Comparison of ENCODE assay signal across 6 cellular contexts in genomic region chr10:133258066-133258817, GRCh38. TPM values are rescaled to one million over a fixed set of nuclear protein-coding genes. Genes with fewer than 3 reads are reported as not detected.
DNase-seq lines count a peak whose midpoint lies in the region; ATAC-seq, FAIRE-seq and TF ChIP-seq lines count a peak whose summit lies in the region.

No MANE protein-coding gene starts in this region.

- TF ChIP-seq POLR2A in sigmoid colon (IDR thresholded peaks at IDR 0.05): no peak

- no peak for ATAC-seq in HG03571 (IDR thresholded peaks at IDR 0.05; ENCODE audit: unreplicated experiment)

- H3K27ac Mint-ChIP-seq in activated T-helper 2 cell treated with anti-CD3 and anti-CD28 coated beads, Interferon-gamma antibody, Interleukin-2, Interleukin-4, amounts not matched to agents 10 μg/mL and 5 μg/mL and 100 μg/mL, durations not matched to agents 14 hours and 24 hours and 36 hours: peak overlapping the region; percentile 81

- no peaks in the 10 kb centered on the region for H3K9me3 Mint-ChIP-seq in activated T-helper 2 cell treated with anti-CD3 and anti-CD28 coated beads, Interferon-gamma antibody, Interleukin-2, Interleukin-4, amounts not matched to agents 10 μg/mL and 5 μg/mL and 100 μg/mL, durations not matched to agents 14 hours and 24 hours and 36 hours

- H3K4me1 ChIP-seq in sigmoid colon: peaks cover 0 to 38% (median 27%) of the 10 kb centered on the region in 4 donors

- 42 to 44% methylated on average over 21 of the region's 21 CpGs for WGBS in sigmoid colon, 2 donors

- DNase-seq in HT-29 (ENCODE audit: low spot score): peak; percentile 49
- DNase-seq in activated T-helper 2 cell treated with anti-CD3 and anti-CD28 coated beads, Interferon-gamma antibody, Interleukin-2, Interleukin-4, amounts not matched to agents 10 μg/mL and 5 μg/mL and 100 μg/mL, durations not matched to agents 14 hours and 24 hours and 36 hours (ENCODE audit: low spot score): no peak
- no peak for DNase-seq in sigmoid colon
- no peak for DNase-seq in SW 1271 (lab: John Stamatoyannopoulos, UW)
- no peak for DNase-seq in RCC 7860 (ENCODE audit: low spot score)

- TF ChIP-seq EP300 in sigmoid colon (IDR thresholded peaks at IDR 0.05): no peak

- H3K9me3 ChIP-seq in sigmoid colon: no peaks in the 10 kb centered on the region

- peak overlapping the region; percentile 9 to 70 (median 41) for H3K27ac ChIP-seq in sigmoid colon

- peak overlapping the region; percentile 33 for H3K4me3 Mint-ChIP-seq in activated T-helper 2 cell treated with anti-CD3 and anti-CD28 coated beads, Interferon-gamma antibody, Interleukin-2, Interleukin-4, amounts not matched to agents 10 μg/mL and 5 μg/mL and 100 μg/mL, durations not matched to agents 14 hours and 24 hours and 36 hours (ENCODE audit: low read depth)

- no peaks in the 10 kb centered on the region for H3K36me3 ChIP-seq in sigmoid colon

- H3K4me3 ChIP-seq in sigmoid colon: no peak overlapping the region

- intact Hi-C loops in activated T-helper 2 cell treated with anti-CD3 and anti-CD28 coated beads, Interferon-gamma antibody, Interleukin-2, Interleukin-4, amounts not matched to agents 10 μg/mL and 5 μg/mL and 100 μg/mL, durations not matched to agents 14 hours and 24 hours and 36 hours (cut with micrococcal nuclease): no loop called here
- intact Hi-C loops in sigmoid colon (cut with DNase I): no loop called here

- FAIRE-seq in RCC 7860 (lab: Jason Lieb, UNC): no peak

- TF ChIP-seq CTCF in sigmoid colon (IDR thresholded peaks at IDR 0.05): no peak

- H3K4me1 Mint-ChIP-seq in activated T-helper 2 cell treated with anti-CD3 and anti-CD28 coated beads, Interferon-gamma antibody, Interleukin-2, Interleukin-4, amounts not matched to agents 10 μg/mL and 5 μg/mL and 100 μg/mL, durations not matched to agents 14 hours and 24 hours and 36 hours (ENCODE audit: low read depth): peaks cover 34% of the 10 kb centered on the region

- H3K27me3 Mint-ChIP-seq in activated T-helper 2 cell treated with anti-CD3 and anti-CD28 coated beads, Interferon-gamma antibody, Interleukin-2, Interleukin-4, amounts not matched to agents 10 μg/mL and 5 μg/mL and 100 μg/mL, durations not matched to agents 14 hours and 24 hours and 36 hours (ENCODE audit: low read depth): no peaks in the 10 kb centered on the region

- H3K36me3 Mint-ChIP-seq in activated T-helper 2 cell treated with anti-CD3 and anti-CD28 coated beads, Interferon-gamma antibody, Interleukin-2, Interleukin-4, amounts not matched to agents 10 μg/mL and 5 μg/mL and 100 μg/mL, durations not matched to agents 14 hours and 24 hours and 36 hours (ENCODE audit: low read depth): peaks cover 10% of the 10 kb centered on the region

- peaks cover 0 to 9% (median 0%) of the 10 kb centered on the region in 3 donors for H3K27me3 ChIP-seq in sigmoid colon

RNA-seq across cellular contexts. Expression of gene ADAM8, which starts 18.4 kb away (rescaled TPM):
- total RNA-seq in HT-29 (2014; rRNA removed; shearing (Covaris generic)): 73.5 and 78.5 TPM in 2 replicates
- total RNA-seq in activated T-helper 2 cell treated with anti-CD3 and anti-CD28 coated beads, Interferon-gamma antibody, Interleukin-2, Interleukin-4, amounts not matched to agents 10 μg/mL and 5 μg/mL and 100 μg/mL, durations not matched to agents 14 hours and 24 hours and 36 hours: 214 and 220 TPM in 2 replicates
- 1 to 10 TPM in 1 of 4 donors, under 1 TPM in 3; 0.36 to 7.6 (median 0.74) TPM for total RNA-seq in sigmoid colon
- polyA plus RNA-seq in sigmoid colon: 1 to 10 TPM; 1.2 to 8.9 (median 3.5) TPM

RNA-seq across cellular contexts. Expression of gene VENTX, which starts 20.6 kb away (rescaled TPM):
- total RNA-seq in HT-29 (2014; rRNA removed; shearing (Covaris generic)): not detected in 2 replicates
- 0.07 TPM in 1 of 2 replicates, not detected in the other for total RNA-seq in activated T-helper 2 cell treated with anti-CD3 and anti-CD28 coated beads, Interferon-gamma antibody, Interleukin-2, Interleukin-4, amounts not matched to agents 10 μg/mL and 5 μg/mL and 100 μg/mL, durations not matched to agents 14 hours and 24 hours and 36 hours
- 1 to 10 TPM in 2 of 4 donors, under 1 TPM in 2; 0.66 to 1.4 (median 0.95) TPM for total RNA-seq in sigmoid colon
- polyA plus RNA-seq in sigmoid colon: under 1 TPM in 1 of 3 donors, not detected in 2; 0.36 TPM

RNA-seq across cellular contexts. Expression of gene UTF1, which starts 28.2 kb away (rescaled TPM):
- not detected in 2 replicates for total RNA-seq in HT-29 (2014; rRNA removed; shearing (Covaris generic))
- 0.16 and 0.28 TPM in 2 replicates for total RNA-seq in activated T-helper 2 cell treated with anti-CD3 and anti-CD28 coated beads, Interferon-gamma antibody, Interleukin-2, Interleukin-4, amounts not matched to agents 10 μg/mL and 5 μg/mL and 100 μg/mL, durations not matched to agents 14 hours and 24 hours and 36 hours
- not detected for total RNA-seq in sigmoid colon
- polyA plus RNA-seq in sigmoid colon: not detected

RNA-seq across cellular contexts. Expression of gene TUBGCP2, which starts 50.4 kb away (rescaled TPM):
- 87.7 and 88.4 TPM in 2 replicates for total RNA-seq in HT-29 (2014; rRNA removed; shearing (Covaris generic))
- 60.4 and 64.7 TPM in 2 replicates for total RNA-seq in activated T-helper 2 cell treated with anti-CD3 and anti-CD28 coated beads, Interferon-gamma antibody, Interleukin-2, Interleukin-4, amounts not matched to agents 10 μg/mL and 5 μg/mL and 100 μg/mL, durations not matched to agents 14 hours and 24 hours and 36 hours
- 10 to 100 TPM; 25.8 to 33.5 (median 30.2) TPM for total RNA-seq in sigmoid colon
- polyA plus RNA-seq in sigmoid colon: 10 to 100 TPM; 13.8 to 51.1 (median 26.6) TPM

RNA-seq across cellular contexts. Expression of gene ZNF511, which starts 50.5 kb away (rescaled TPM):
- 80.3 and 102 TPM in 2 replicates for total RNA-seq in HT-29 (2014; rRNA removed; shearing (Covaris generic))
- total RNA-seq in activated T-helper 2 cell treated with anti-CD3 and anti-CD28 coated beads, Interferon-gamma antibody, Interleukin-2, Interleukin-4, amounts not matched to agents 10 μg/mL and 5 μg/mL and 100 μg/mL, durations not matched to agents 14 hours and 24 hours and 36 hours: 88.4 and 89.7 TPM in 2 replicates
- total RNA-seq in sigmoid colon: 10 to 100 TPM; 42.8 to 53.6 (median 45.1) TPM
- 10 to 100 TPM; 34.7 to 55.6 (median 49.9) TPM for polyA plus RNA-seq in sigmoid colon
